1 cellular context compared by ENCODE assay signal in genomic region chr15:75453703-75454470, GRCh38.
TF ChIP-seq lines count a peak whose summit lies in the region.

No MANE protein-coding gene starts in this region.

TF ChIP-seq in HepG2, 621 proteins besides CTCF, POLR2A, EP300 and RAD21 (continued from another document and continues in another):
- TF ChIP-seq, protein P1, sequence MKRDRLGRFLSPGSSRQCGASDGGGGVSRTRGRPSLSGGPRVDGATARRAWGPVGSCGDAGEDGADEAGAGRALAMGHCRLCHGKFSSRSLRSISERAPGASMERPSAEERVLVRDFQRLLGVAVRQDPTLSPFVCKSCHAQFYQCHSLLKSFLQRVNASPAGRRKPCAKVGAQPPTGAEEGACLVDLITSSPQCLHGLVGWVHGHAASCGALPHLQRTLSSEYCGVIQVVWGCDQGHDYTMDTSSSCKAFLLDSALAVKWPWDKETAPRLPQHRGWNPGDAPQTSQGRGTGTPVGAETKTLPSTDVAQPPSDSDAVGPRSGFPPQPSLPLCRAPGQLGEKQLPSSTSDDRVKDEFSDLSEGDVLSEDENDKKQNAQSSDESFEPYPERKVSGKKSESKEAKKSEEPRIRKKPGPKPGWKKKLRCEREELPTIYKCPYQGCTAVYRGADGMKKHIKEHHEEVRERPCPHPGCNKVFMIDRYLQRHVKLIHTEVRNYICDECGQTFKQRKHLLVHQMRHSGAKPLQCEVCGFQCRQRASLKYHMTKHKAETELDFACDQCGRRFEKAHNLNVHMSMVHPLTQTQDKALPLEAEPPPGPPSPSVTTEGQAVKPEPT (CRISPR knock-in tag; IDR thresholded peaks at IDR 0.05; ENCODE audit: low read depth) = no peak
- peak; percentile 58; the same call in 1 of the 2 replicates for TF ChIP-seq KMT2B (CRISPR knock-in tag; IDR thresholded peaks at IDR 0.05)
- TF ChIP-seq, protein P2, sequence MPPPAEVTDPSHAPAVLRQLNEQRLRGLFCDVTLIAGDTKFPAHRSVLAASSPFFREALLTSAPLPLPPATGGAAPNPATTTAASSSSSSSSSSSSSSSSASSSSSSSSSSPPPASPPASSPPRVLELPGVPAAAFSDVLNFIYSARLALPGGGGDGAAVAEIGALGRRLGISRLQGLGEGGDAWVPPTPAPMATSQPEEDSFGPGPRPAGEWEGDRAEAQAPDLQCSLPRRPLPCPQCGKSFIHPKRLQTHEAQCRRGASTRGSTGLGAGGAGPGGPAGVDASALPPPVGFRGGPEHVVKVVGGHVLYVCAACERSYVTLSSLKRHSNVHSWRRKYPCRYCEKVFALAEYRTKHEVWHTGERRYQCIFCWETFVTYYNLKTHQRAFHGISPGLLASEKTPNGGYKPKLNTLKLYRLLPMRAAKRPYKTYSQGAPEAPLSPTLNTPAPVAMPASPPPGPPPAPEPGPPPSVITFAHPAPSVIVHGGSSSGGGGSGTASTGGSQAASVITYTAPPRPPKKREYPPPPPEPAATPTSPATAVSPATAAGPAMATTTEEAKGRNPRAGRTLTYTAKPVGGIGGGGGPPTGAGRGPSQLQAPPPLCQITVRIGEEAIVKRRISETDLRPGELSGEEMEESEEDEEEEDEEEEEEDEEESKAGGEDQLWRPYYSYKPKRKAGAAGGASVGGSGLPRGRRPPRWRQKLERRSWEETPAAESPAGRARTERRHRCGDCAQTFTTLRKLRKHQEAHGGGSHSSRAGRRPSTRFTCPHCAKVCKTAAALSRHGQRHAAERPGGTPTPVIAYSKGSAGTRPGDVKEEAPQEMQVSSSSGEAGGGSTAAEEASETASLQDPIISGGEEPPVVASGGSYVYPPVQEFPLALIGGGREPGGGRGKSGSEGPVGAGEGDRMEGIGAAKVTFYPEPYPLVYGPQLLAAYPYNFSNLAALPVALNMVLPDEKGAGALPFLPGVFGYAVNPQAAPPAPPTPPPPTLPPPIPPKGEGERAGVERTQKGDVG (CRISPR knock-in tag; IDR thresholded peaks at IDR 0.05; ENCODE audit: borderline replicate concordance) = no peak
- no peak for TF ChIP-seq ZNF329 (CRISPR knock-in tag; IDR thresholded peaks at IDR 0.05; ENCODE audit: low read depth)
- TF ChIP-seq RFX5 (IDR thresholded peaks at IDR 0.05; ENCODE audit: low read depth, low read length) = peak; percentile 71
- TF ChIP-seq ZNF33A (CRISPR knock-in tag; IDR thresholded peaks at IDR 0.05; ENCODE audit: borderline replicate concordance) = no peak
- no peak for TF ChIP-seq SOX6 (IDR thresholded peaks at IDR 0.05)
- TF ChIP-seq SOX6 (CRISPR knock-in tag; IDR thresholded peaks at IDR 0.05) = no peak
- no peak for TF ChIP-seq GZF1 (CRISPR knock-in tag; IDR thresholded peaks at IDR 0.05)
- TF ChIP-seq, protein P3, sequence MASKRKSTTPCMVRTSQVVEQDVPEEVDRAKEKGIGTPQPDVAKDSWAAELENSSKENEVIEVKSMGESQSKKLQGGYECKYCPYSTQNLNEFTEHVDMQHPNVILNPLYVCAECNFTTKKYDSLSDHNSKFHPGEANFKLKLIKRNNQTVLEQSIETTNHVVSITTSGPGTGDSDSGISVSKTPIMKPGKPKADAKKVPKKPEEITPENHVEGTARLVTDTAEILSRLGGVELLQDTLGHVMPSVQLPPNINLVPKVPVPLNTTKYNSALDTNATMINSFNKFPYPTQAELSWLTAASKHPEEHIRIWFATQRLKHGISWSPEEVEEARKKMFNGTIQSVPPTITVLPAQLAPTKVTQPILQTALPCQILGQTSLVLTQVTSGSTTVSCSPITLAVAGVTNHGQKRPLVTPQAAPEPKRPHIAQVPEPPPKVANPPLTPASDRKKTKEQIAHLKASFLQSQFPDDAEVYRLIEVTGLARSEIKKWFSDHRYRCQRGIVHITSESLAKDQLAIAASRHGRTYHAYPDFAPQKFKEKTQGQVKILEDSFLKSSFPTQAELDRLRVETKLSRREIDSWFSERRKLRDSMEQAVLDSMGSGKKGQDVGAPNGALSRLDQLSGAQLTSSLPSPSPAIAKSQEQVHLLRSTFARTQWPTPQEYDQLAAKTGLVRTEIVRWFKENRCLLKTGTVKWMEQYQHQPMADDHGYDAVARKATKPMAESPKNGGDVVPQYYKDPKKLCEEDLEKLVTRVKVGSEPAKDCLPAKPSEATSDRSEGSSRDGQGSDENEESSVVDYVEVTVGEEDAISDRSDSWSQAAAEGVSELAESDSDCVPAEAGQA (IDR thresholded peaks at IDR 0.05; ENCODE audit: low read depth) = peak; percentile 57; the same call in 1 of the 2 replicates
- TF ChIP-seq, protein P3 (CRISPR knock-in tag; IDR thresholded peaks at IDR 0.05; ENCODE audit: borderline replicate concordance) = no peak
- TF ChIP-seq, protein P4, sequence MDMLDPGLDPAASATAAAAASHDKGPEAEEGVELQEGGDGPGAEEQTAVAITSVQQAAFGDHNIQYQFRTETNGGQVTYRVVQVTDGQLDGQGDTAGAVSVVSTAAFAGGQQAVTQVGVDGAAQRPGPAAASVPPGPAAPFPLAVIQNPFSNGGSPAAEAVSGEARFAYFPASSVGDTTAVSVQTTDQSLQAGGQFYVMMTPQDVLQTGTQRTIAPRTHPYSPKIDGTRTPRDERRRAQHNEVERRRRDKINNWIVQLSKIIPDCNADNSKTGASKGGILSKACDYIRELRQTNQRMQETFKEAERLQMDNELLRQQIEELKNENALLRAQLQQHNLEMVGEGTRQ (IDR thresholded peaks at IDR 0.05; ENCODE audit: low read depth, low read length) = no peak
- TF ChIP-seq, protein P4 (CRISPR knock-in tag; IDR thresholded peaks at IDR 0.05; ENCODE audit: borderline replicate concordance) = no peak
- 0 out of 2 replicates have a peak, but pooled peaks have one; percentile 56 for TF ChIP-seq ZNF766 (CRISPR knock-in tag; IDR thresholded peaks at IDR 0.05; ENCODE audit: borderline replicate concordance)
- TF ChIP-seq KAT2B (IDR thresholded peaks at IDR 0.05; ENCODE audit: borderline replicate concordance, low read depth, low read length) = no peak
- TF ChIP-seq, protein P5, sequence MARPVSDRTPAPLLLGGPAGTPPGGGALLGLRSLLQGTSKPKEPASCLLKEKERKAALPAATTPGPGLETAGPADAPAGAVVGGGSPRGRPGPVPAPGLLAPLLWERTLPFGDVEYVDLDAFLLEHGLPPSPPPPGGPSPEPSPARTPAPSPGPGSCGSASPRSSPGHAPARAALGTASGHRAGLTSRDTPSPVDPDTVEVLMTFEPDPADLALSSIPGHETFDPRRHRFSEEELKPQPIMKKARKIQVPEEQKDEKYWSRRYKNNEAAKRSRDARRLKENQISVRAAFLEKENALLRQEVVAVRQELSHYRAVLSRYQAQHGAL (CRISPR knock-in tag; IDR thresholded peaks at IDR 0.05; ENCODE audit: not compliant biosample characterization) = no peak
- TF ChIP-seq NCOA5 (CRISPR knock-in tag; IDR thresholded peaks at IDR 0.05) = no peak
- TF ChIP-seq, protein P6, sequence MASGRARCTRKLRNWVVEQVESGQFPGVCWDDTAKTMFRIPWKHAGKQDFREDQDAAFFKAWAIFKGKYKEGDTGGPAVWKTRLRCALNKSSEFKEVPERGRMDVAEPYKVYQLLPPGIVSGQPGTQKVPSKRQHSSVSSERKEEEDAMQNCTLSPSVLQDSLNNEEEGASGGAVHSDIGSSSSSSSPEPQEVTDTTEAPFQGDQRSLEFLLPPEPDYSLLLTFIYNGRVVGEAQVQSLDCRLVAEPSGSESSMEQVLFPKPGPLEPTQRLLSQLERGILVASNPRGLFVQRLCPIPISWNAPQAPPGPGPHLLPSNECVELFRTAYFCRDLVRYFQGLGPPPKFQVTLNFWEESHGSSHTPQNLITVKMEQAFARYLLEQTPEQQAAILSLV (CRISPR knock-in tag; IDR thresholded peaks at IDR 0.05; ENCODE audit: borderline replicate concordance) = no peak
- TF ChIP-seq HIC2 (CRISPR knock-in tag; IDR thresholded peaks at IDR 0.05; ENCODE audit: low read depth) = peak; percentile 55; the same call in 1 of the 2 replicates
- TF ChIP-seq, protein P7, sequence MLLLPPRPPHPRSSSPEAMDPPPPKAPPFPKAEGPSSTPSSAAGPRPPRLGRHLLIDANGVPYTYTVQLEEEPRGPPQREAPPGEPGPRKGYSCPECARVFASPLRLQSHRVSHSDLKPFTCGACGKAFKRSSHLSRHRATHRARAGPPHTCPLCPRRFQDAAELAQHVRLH (CRISPR knock-in tag; IDR thresholded peaks at IDR 0.05; ENCODE audit: borderline replicate concordance, low read depth) = peak; percentile 87; the same call in 1 of the 2 replicates
- TF ChIP-seq, protein P8, sequence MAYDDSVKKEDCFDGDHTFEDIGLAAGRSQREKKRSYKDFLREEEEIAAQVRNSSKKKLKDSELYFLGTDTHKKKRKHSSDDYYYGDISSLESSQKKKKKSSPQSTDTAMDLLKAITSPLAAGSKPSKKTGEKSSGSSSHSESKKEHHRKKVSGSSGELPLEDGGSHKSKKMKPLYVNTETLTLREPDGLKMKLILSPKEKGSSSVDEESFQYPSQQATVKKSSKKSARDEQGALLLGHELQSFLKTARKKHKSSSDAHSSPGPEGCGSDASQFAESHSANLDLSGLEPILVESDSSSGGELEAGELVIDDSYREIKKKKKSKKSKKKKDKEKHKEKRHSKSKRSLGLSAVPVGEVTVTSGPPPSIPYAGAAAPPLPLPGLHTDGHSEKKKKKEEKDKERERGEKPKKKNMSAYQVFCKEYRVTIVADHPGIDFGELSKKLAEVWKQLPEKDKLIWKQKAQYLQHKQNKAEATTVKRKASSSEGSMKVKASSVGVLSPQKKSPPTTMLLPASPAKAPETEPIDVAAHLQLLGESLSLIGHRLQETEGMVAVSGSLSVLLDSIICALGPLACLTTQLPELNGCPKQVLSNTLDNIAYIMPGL (CRISPR knock-in tag; IDR thresholded peaks at IDR 0.05; ENCODE audit: borderline replicate concordance in 1 of 2, low read depth in 1 of 2) = peak; percentile 50 to 83; a peak in 3 of 4 replicates
- TF ChIP-seq SNAPC4 (CRISPR knock-in tag; IDR thresholded peaks at IDR 0.05) = no peak
- TF ChIP-seq, protein P9, sequence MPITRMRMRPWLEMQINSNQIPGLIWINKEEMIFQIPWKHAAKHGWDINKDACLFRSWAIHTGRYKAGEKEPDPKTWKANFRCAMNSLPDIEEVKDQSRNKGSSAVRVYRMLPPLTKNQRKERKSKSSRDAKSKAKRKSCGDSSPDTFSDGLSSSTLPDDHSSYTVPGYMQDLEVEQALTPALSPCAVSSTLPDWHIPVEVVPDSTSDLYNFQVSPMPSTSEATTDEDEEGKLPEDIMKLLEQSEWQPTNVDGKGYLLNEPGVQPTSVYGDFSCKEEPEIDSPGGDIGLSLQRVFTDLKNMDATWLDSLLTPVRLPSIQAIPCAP (CRISPR knock-in tag; IDR thresholded peaks at IDR 0.05; ENCODE audit: low read depth) = no peak
- TF ChIP-seq ZBTB1 (CRISPR knock-in tag; IDR thresholded peaks at IDR 0.05; ENCODE audit: borderline replicate concordance) = no peak
